14 cellular contexts compared by ENCODE assay signal in genomic region chr1:193614275-193614674, GRCh38.
DNase-seq lines count a peak whose midpoint lies in the region; ATAC-seq and TF ChIP-seq lines count a peak whose summit lies in the region.
"Had no signal": no experiment of that assay in that cellular context is flagged by ENCODE, and none has a peak within 500 bp of the region (broad histone marks: within the 10 kb centered on the region; RNA-seq: fewer than 3 reads in every experiment).

No MANE protein-coding gene starts in this region.

- peaks cover 4% of the 10 kb centered on the region for H3K9me3 Mint-ChIP-seq in activated T-helper 17 cell treated with anti-CD3 and anti-CD28 coated beads, Interleukin-2, amount 50 U/mL, for 72 hours
- peaks cover 4% of the 10 kb centered on the region for H3K9me3 Mint-ChIP-seq in activated CD8-positive, alpha-beta T cell treated with anti-CD3 and anti-CD28 coated beads for 36 hours
- H3K9me3 Mint-ChIP-seq: CD4-positive, alpha-beta T cell had no signal

- RAD21 ChIA-PET in HCT116 (lab: Charles Lee; ENCODE audit: low non-redundant PET in 1 of 2, low total read pairs in 2 of 2, uncharacterized antibody in 2 of 2, unreplicated experiment in 2 of 2) = no interaction called here

- TF ChIP-seq POLR2A in HCT116 (IDR thresholded peaks at IDR 0.05; ENCODE audit: borderline replicate concordance, extremely low read depth, insufficient read depth, insufficient read length) = no peak

- 95% methylated on average over 3 of the region's 3 CpGs for WGBS in smooth muscle cell (ENCODE audit: low lambda C conversion rate)
- WGBS in psoas muscle, 3 donors = 68 to 82% (median 72%) methylated on average over 3 of the region's 3 CpGs

- DNase-seq in HCT116 (ENCODE audit: low read depth, low spot score) (no peak), smooth muscle cell (lab: John Stamatoyannopoulos, UW; ENCODE audit: unreplicated experiment) (no peak), colonic mucosa (no peak), psoas muscle (no peak)
- DNase-seq in activated CD8-positive, alpha-beta T cell treated with anti-CD3 and anti-CD28 coated beads for 36 hours = no peak
- DNase-seq: C1 segment of cervical spinal cord; Calu3; CD4-positive, alpha-beta T cell; DMS 273 treated with DMSO at 0.1 percent for 48 hours; KG1 had no signal

- H3K4me1 Mint-ChIP-seq in activated T-helper 17 cell treated with anti-CD3 and anti-CD28 coated beads, Interleukin-2, amount 50 U/mL, for 72 hours = peaks cover 19% of the 10 kb centered on the region
- H3K4me1 Mint-ChIP-seq in activated CD8-positive, alpha-beta T cell treated with anti-CD3 and anti-CD28 coated beads for 36 hours (ENCODE audit: low read depth) = peaks cover 2% of the 10 kb centered on the region

- H3K9me3 ChIP-seq in HCT116 (ENCODE audit: control insufficient read depth in 1 of 2, insufficient read depth in 1 of 2, low read depth in 1 of 2, low read length in 2 of 2) (no peaks in the 10 kb centered on the region), OCI-LY1 (ENCODE audit: low read length) (no peaks in the 10 kb centered on the region), smooth muscle cell (replicated peaks; ENCODE audit: low read depth) (no peaks in the 10 kb centered on the region), colonic mucosa (no peaks in the 10 kb centered on the region), psoas muscle (no peaks in the 10 kb centered on the region)

- H3K9me2 ChIP-seq in HCT116 (ENCODE audit: insufficient read depth) = no peaks in the 10 kb centered on the region
- H3K9me2 ChIP-seq in OCI-LY1 (ENCODE audit: low read depth, low read length) = no peaks in the 10 kb centered on the region

- H3F3A ChIP-seq in OCI-LY1 (ENCODE audit: insufficient read depth, low read length) = no peaks in the 10 kb centered on the region
- no peaks in the 10 kb centered on the region for H3F3A ChIP-seq in smooth muscle cell (ENCODE audit: low read depth)

- CTCF ChIA-PET in HCT116 (lab: Charles Lee) = no interaction called here
- CTCF ChIA-PET in activated CD8-positive, alpha-beta T cell treated with anti-CD3 and anti-CD28 coated beads for 36 hours (lab: Charles Lee) = no interaction called here

- H3K27ac ChIP-seq in HCT116 (ENCODE audit: low read depth, low read length) = no peak overlapping the region
- H3K27ac ChIP-seq in OCI-LY1 (ENCODE audit: low read depth, low read length, poor library complexity, severe bottlenecking) = no peak overlapping the region
- H3K27ac ChIP-seq in smooth muscle cell (ENCODE audit: low read depth) = peak overlapping the region; percentile 56
- H3K27ac ChIP-seq in colonic mucosa = no peak overlapping the region
- no peak overlapping the region for H3K27ac ChIP-seq in psoas muscle

- no peaks in the 10 kb centered on the region for H3K27me3 ChIP-seq in HCT116 (ENCODE audit: insufficient read depth, low read length)
- no peaks in the 10 kb centered on the region for H3K27me3 ChIP-seq in OCI-LY1 (ENCODE audit: insufficient read depth, low read length)
- H3K27me3 ChIP-seq in smooth muscle cell (ENCODE audit: low read depth) = no peaks in the 10 kb centered on the region
- H3K27me3 ChIP-seq in colonic mucosa = no peaks in the 10 kb centered on the region
- no peaks in the 10 kb centered on the region for H3K27me3 ChIP-seq in psoas muscle (ENCODE audit: insufficient read depth in 3 of 3, low read length in 2 of 3)

- peak overlapping the region; percentile 86 for H2AFZ ChIP-seq in HCT116 (ENCODE audit: low read depth, low read length, poor library complexity, severe bottlenecking)
- peak overlapping the region; percentile 39 for H2AFZ ChIP-seq in OCI-LY1 (ENCODE audit: low read length)
- H2AFZ ChIP-seq in smooth muscle cell (ENCODE audit: low read depth) = no peak overlapping the region

- BruUV-seq in HCT116 (replicated peaks; lab: Mats Ljungman, UMichigan) = no TSS peak

- no peaks in the 10 kb centered on the region for H4K20me1 ChIP-seq in HCT116 (ENCODE audit: insufficient read depth)
- H4K20me1 ChIP-seq in OCI-LY1 (ENCODE audit: insufficient read depth, low read length) = no peaks in the 10 kb centered on the region
- no peaks in the 10 kb centered on the region for H4K20me1 ChIP-seq in smooth muscle cell (ENCODE audit: low read depth)

- intact Hi-C loops in HCT116 (cut with micrococcal nuclease) (no loop called here), colonic mucosa (cut with DNase I) (no loop called here), psoas muscle (cut with DNase I) (no loop called here)
- intact Hi-C loops in activated CD8-positive, alpha-beta T cell treated with anti-CD3 and anti-CD28 coated beads for 36 hours (cut with micrococcal nuclease) = no loop called here

- peaks cover 0 to 11% of the 10 kb centered on the region in 2 experiments; a peak in 2 of 4 replicates for H3K4me1 ChIP-seq in HCT116 (ENCODE audit: control insufficient read depth in 1 of 2, insufficient read depth in 2 of 2, low read length in 2 of 2)
- peaks cover 29% of the 10 kb centered on the region for H3K4me1 ChIP-seq in OCI-LY1 (ENCODE audit: insufficient read depth, low read length, severe bottlenecking)
- no peaks in the 10 kb centered on the region for H3K4me1 ChIP-seq in smooth muscle cell (ENCODE audit: low read depth)
- H3K4me1 ChIP-seq in colonic mucosa = no peaks in the 10 kb centered on the region
- no peaks in the 10 kb centered on the region for H3K4me1 ChIP-seq in psoas muscle

- H3K79me2 ChIP-seq in HCT116 (ENCODE audit: insufficient read depth, low read length) = no peaks in the 10 kb centered on the region
- no peaks in the 10 kb centered on the region for H3K79me2 ChIP-seq in OCI-LY1 (ENCODE audit: insufficient read depth, low read length)
- no peaks in the 10 kb centered on the region for H3K79me2 ChIP-seq in smooth muscle cell (ENCODE audit: low read depth)

- H3K36me3 ChIP-seq in HCT116 (ENCODE audit: control insufficient read depth in 1 of 2, insufficient read depth in 2 of 2, low read length in 2 of 2) (no peaks in the 10 kb centered on the region), OCI-LY1 (ENCODE audit: insufficient read depth, low read length) (no peaks in the 10 kb centered on the region), smooth muscle cell (ENCODE audit: low read depth) (no peaks in the 10 kb centered on the region), colonic mucosa (no peaks in the 10 kb centered on the region), psoas muscle (ENCODE audit: insufficient read depth in 1 of 2, low read depth in 1 of 2) (no peaks in the 10 kb centered on the region)

- ATAC-seq in HCT116 = no peak
- no peak for ATAC-seq in activated T-helper 17 cell treated with anti-CD3 and anti-CD28 coated beads, Interleukin-2, amount 50 U/mL, for 72 hours (replicated peaks)
- ATAC-seq in HG02885 (IDR thresholded peaks at IDR 0.05; ENCODE audit: poor library complexity, unreplicated experiment) = no peak
- ATAC-seq in activated CD8-positive, alpha-beta T cell treated with anti-CD3 and anti-CD28 coated beads for 36 hours = no peak
- ATAC-seq in psoas muscle = no peak

- H3K4me3 ChIP-seq in HCT116 (replicated peaks in 1 of 2; ENCODE audit: low read depth in 1 of 2, low read length in 2 of 2) (no peak overlapping the region), OCI-LY1 (ENCODE audit: low read depth, low read length, poor library complexity, severe bottlenecking) (no peak overlapping the region), smooth muscle cell (no peak overlapping the region), colonic mucosa (no peak overlapping the region), psoas muscle (no peak overlapping the region)

- TF ChIP-seq RAD21 in HCT116 (IDR thresholded peaks at IDR 0.05; ENCODE audit: low read depth) = no peak

- H3K27me3 Mint-ChIP-seq in activated T-helper 17 cell treated with anti-CD3 and anti-CD28 coated beads, Interleukin-2, amount 50 U/mL, for 72 hours = no peaks in the 10 kb centered on the region
- no peaks in the 10 kb centered on the region for H3K27me3 Mint-ChIP-seq in activated CD8-positive, alpha-beta T cell treated with anti-CD3 and anti-CD28 coated beads for 36 hours
- H3K27me3 Mint-ChIP-seq: CD4-positive, alpha-beta T cell had no signal

- peak overlapping the region; percentile 36 for H3K4me3 Mint-ChIP-seq in activated T-helper 17 cell treated with anti-CD3 and anti-CD28 coated beads, Interleukin-2, amount 50 U/mL, for 72 hours
- no peak overlapping the region for H3K4me3 Mint-ChIP-seq in activated CD8-positive, alpha-beta T cell treated with anti-CD3 and anti-CD28 coated beads for 36 hours
- H3K4me3 Mint-ChIP-seq: B cell; CD4-positive, alpha-beta T cell had no signal

- H3K4me2 ChIP-seq in HCT116 (ENCODE audit: low read length) (no peak overlapping the region; the same call in 1 of the 2 replicates), OCI-LY1 (ENCODE audit: low read length) (no peak overlapping the region), smooth muscle cell (no peak overlapping the region)

- H3K36me3 Mint-ChIP-seq in activated T-helper 17 cell treated with anti-CD3 and anti-CD28 coated beads, Interleukin-2, amount 50 U/mL, for 72 hours (ENCODE audit: low read depth) = no peaks in the 10 kb centered on the region
- H3K36me3 Mint-ChIP-seq in activated CD8-positive, alpha-beta T cell treated with anti-CD3 and anti-CD28 coated beads for 36 hours (ENCODE audit: low read depth) = no peaks in the 10 kb centered on the region

- H3K9ac ChIP-seq in HCT116 (ENCODE audit: low read length) = no peak overlapping the region
- no peak overlapping the region for H3K9ac ChIP-seq in OCI-LY1 (ENCODE audit: low read length)
- H3K9ac ChIP-seq in smooth muscle cell (ENCODE audit: low read depth) = no peak overlapping the region
- H3K9ac ChIP-seq in colonic mucosa (ENCODE audit: low read depth in 2 of 2, low read length in 2 of 2) = no peak overlapping the region

- TF ChIP-seq CTCF in HCT116 (IDR thresholded peaks at IDR 0.05 in 2 of 3, conservative IDR thresholded peaks at IDR 0.05 in 1 of 3; ENCODE audit: borderline replicate concordance in 1 of 3, insufficient read depth in 1 of 3, low read depth in 2 of 3, low read length in 2 of 3) (no peak), OCI-LY1 (IDR thresholded peaks at IDR 0.05; ENCODE audit: low read length) (no peak), smooth muscle cell (IDR thresholded peaks at IDR 0.05; ENCODE audit: borderline replicate concordance, insufficient read depth, poor library complexity, severe bottlenecking) (no peak), colonic mucosa (IDR thresholded peaks at IDR 0.05) (no peak), psoas muscle (IDR thresholded peaks at IDR 0.05) (no peak)
- TF ChIP-seq CTCF in activated CD8-positive, alpha-beta T cell treated with anti-CD3 and anti-CD28 coated beads for 36 hours (IDR thresholded peaks at IDR 0.05) = no peak

- peak overlapping the region; percentile 80 for H3K27ac Mint-ChIP-seq in activated T-helper 17 cell treated with anti-CD3 and anti-CD28 coated beads, Interleukin-2, amount 50 U/mL, for 72 hours
- H3K27ac Mint-ChIP-seq in activated CD8-positive, alpha-beta T cell treated with anti-CD3 and anti-CD28 coated beads for 36 hours = no peak overlapping the region
- H3K27ac Mint-ChIP-seq: B cell; CD4-positive, alpha-beta T cell had no signal

- POLR2A ChIA-PET in HCT116 (lab: Charles Lee) = no interaction called here
- POLR2A ChIA-PET in activated CD8-positive, alpha-beta T cell treated with anti-CD3 and anti-CD28 coated beads for 36 hours (lab: Charles Lee) = no interaction called here

TF ChIP-seq in HCT116, 20 proteins besides CTCF, POLR2A, EP300 and RAD21 (continues in another document):
- no peak for TF ChIP-seq ATF3 (IDR thresholded peaks at IDR 0.05)
